Comparison of ENCODE assay signal across 11 cellular contexts in genomic region chr5:10513501-10514442, GRCh38. TPM values are rescaled to one million over a fixed set of nuclear protein-coding genes. Genes with fewer than 3 reads are reported as not detected.
DNase-seq lines count a peak whose midpoint lies in the region; ATAC-seq and TF ChIP-seq lines count a peak whose summit lies in the region.
"Had no signal": no experiment of that assay in that cellular context is flagged by ENCODE, and none has a peak within 500 bp of the region (broad histone marks: within the 10 kb centered on the region; RNA-seq: fewer than 3 reads in every experiment).

No MANE protein-coding gene starts in this region.

- DNase-seq in ACHN: peak; percentile 98
- peak; percentile 88 for DNase-seq in HS-27A (ENCODE audit: low read depth)
- DNase-seq in astrocyte of the cerebellum (ENCODE audit: low read depth): peak; percentile 97
- peak; percentile 81 for DNase-seq in iPS-NIHi11 (ENCODE audit: low spot score)
- no peak for DNase-seq in activated CD8-positive, alpha-beta T cell treated with anti-CD3 and anti-CD28 coated beads, Interleukin-2, amount 10 ng/mL, durations not matched to agents 7 days and 5 days
- DNase-seq in NCI-H1092 treated with DMSO at 0.1 percent for 48 hours (lab: John Stamatoyannopoulos, UW): no peak
- DNase-seq in activated naive CD8-positive, alpha-beta T cell treated with anti-CD3 and anti-CD28 coated beads for 36 hours: no peak
- DNase-seq: activated CD4-positive, alpha-beta T cell treated with anti-CD3 and anti-CD28 coated beads, Interleukin-2, amount 50 U/mL, for 4 hours had no signal

- in situ Hi-C loops in ACHN (cut with HindIII; ENCODE audit: low pct_ligation_motif_present, low pct_unique_long_range_greater_than_20kb, low sequenced_read_pairs) (no loop called here), astrocyte of the cerebellum (cut with HindIII; ENCODE audit: low sequenced_read_pairs) (no loop called here)

- no peak overlapping the region for H3K27ac Mint-ChIP-seq in activated CD8-positive, alpha-beta T cell treated with anti-CD3 and anti-CD28 coated beads, Interleukin-2, amount 10 ng/mL, durations not matched to agents 7 days and 5 days
- no peak overlapping the region for H3K27ac Mint-ChIP-seq in activated naive CD8-positive, alpha-beta T cell treated with anti-CD3 and anti-CD28 coated beads for 36 hours
- H3K27ac Mint-ChIP-seq: brain; stimulated activated memory B cell treated with anti-CD40 and anti-IgM and Interleukin-4, amounts not matched to agents 10 μg/mL and 1 μg/mL and 100 μg/mL, for 72 hours had no signal

- no peak overlapping the region for H3K4me3 ChIP-seq in astrocyte of the cerebellum (ENCODE audit: low read depth, low read length)

- ATAC-seq in activated CD8-positive, alpha-beta T cell treated with anti-CD3 and anti-CD28 coated beads, Interleukin-2, amount 10 ng/mL, durations not matched to agents 7 days and 5 days: no peak
- no peak for ATAC-seq in GM19023 (IDR thresholded peaks at IDR 0.05; ENCODE audit: unreplicated experiment)
- ATAC-seq: stimulated activated memory B cell treated with anti-CD40 and anti-IgM and Interleukin-4, amounts not matched to agents 10 μg/mL and 1 μg/mL and 100 μg/mL, for 72 hours had no signal

- no peaks in the 10 kb centered on the region for H3K36me3 Mint-ChIP-seq in activated CD8-positive, alpha-beta T cell treated with anti-CD3 and anti-CD28 coated beads, Interleukin-2, amount 10 ng/mL, durations not matched to agents 7 days and 5 days (ENCODE audit: low read depth)
- H3K36me3 Mint-ChIP-seq in activated naive CD8-positive, alpha-beta T cell treated with anti-CD3 and anti-CD28 coated beads for 36 hours: no peaks in the 10 kb centered on the region
- H3K36me3 Mint-ChIP-seq: brain; stimulated activated memory B cell treated with anti-CD40 and anti-IgM and Interleukin-4, amounts not matched to agents 10 μg/mL and 1 μg/mL and 100 μg/mL, for 72 hours had no signal

- H3K4me3 Mint-ChIP-seq in activated CD8-positive, alpha-beta T cell treated with anti-CD3 and anti-CD28 coated beads, Interleukin-2, amount 10 ng/mL, durations not matched to agents 7 days and 5 days: no peak overlapping the region
- no peak overlapping the region for H3K4me3 Mint-ChIP-seq in activated naive CD8-positive, alpha-beta T cell treated with anti-CD3 and anti-CD28 coated beads for 36 hours
- H3K4me3 Mint-ChIP-seq: brain; stimulated activated memory B cell treated with anti-CD40 and anti-IgM and Interleukin-4, amounts not matched to agents 10 μg/mL and 1 μg/mL and 100 μg/mL, for 72 hours had no signal

- H3K4me1 Mint-ChIP-seq in activated CD8-positive, alpha-beta T cell treated with anti-CD3 and anti-CD28 coated beads, Interleukin-2, amount 10 ng/mL, durations not matched to agents 7 days and 5 days (ENCODE audit: low read depth): no peaks in the 10 kb centered on the region
- H3K4me1 Mint-ChIP-seq in activated naive CD8-positive, alpha-beta T cell treated with anti-CD3 and anti-CD28 coated beads for 36 hours: no peaks in the 10 kb centered on the region
- H3K4me1 Mint-ChIP-seq: brain had no signal

- CTCF ChIA-PET in activated CD8-positive, alpha-beta T cell treated with anti-CD3 and anti-CD28 coated beads, Interleukin-2, amount 10 ng/mL, durations not matched to agents 7 days and 5 days (lab: Charles Lee): no interaction called here

- no peaks in the 10 kb centered on the region for H3K9me3 Mint-ChIP-seq in activated CD8-positive, alpha-beta T cell treated with anti-CD3 and anti-CD28 coated beads, Interleukin-2, amount 10 ng/mL, durations not matched to agents 7 days and 5 days (ENCODE audit: insufficient read depth)
- H3K9me3 Mint-ChIP-seq in activated naive CD8-positive, alpha-beta T cell treated with anti-CD3 and anti-CD28 coated beads for 36 hours: no peaks in the 10 kb centered on the region
- H3K9me3 Mint-ChIP-seq: stimulated activated memory B cell treated with anti-CD40 and anti-IgM and Interleukin-4, amounts not matched to agents 10 μg/mL and 1 μg/mL and 100 μg/mL, for 72 hours had no signal

- no peak for TF ChIP-seq CTCF in astrocyte of the cerebellum (IDR thresholded peaks at IDR 0.05; ENCODE audit: low read depth, low read length, missing control alignments)

- no peaks in the 10 kb centered on the region for H3K27me3 Mint-ChIP-seq in activated CD8-positive, alpha-beta T cell treated with anti-CD3 and anti-CD28 coated beads, Interleukin-2, amount 10 ng/mL, durations not matched to agents 7 days and 5 days (ENCODE audit: low read depth)
- peaks cover 9% of the 10 kb centered on the region for H3K27me3 Mint-ChIP-seq in activated naive CD8-positive, alpha-beta T cell treated with anti-CD3 and anti-CD28 coated beads for 36 hours
- H3K27me3 Mint-ChIP-seq: brain; stimulated activated memory B cell treated with anti-CD40 and anti-IgM and Interleukin-4, amounts not matched to agents 10 μg/mL and 1 μg/mL and 100 μg/mL, for 72 hours had no signal

- POLR2A ChIA-PET in activated CD8-positive, alpha-beta T cell treated with anti-CD3 and anti-CD28 coated beads, Interleukin-2, amount 10 ng/mL, durations not matched to agents 7 days and 5 days (lab: Charles Lee): no interaction called here

RNA-seq across cellular contexts. Expression of gene ANKRD33B, which starts 50.1 kb away (rescaled TPM):
- total RNA-seq in activated CD8-positive, alpha-beta T cell treated with anti-CD3 and anti-CD28 coated beads, Interleukin-2, amount 10 ng/mL, durations not matched to agents 7 days and 5 days: 1 to 10 TPM; 4.6 to 5.5 TPM
- 10 to 100 TPM in 1 of 2 experiments, 1 to 10 TPM in 1; 9.8 to 10.2 TPM for total RNA-seq in activated naive CD8-positive, alpha-beta T cell treated with anti-CD3 and anti-CD28 coated beads for 36 hours

Comparison
In these comparisons a context has a peak if more than half of its experiments do, and no peak if none do; other contexts are left out.
1. DNase-seq: peak in ACHN (single experiment), HS-27A (single experiment), astrocyte of the cerebellum (single experiment) and iPS-NIHi11 (single experiment); none in activated CD8-positive, alpha-beta T cell treated with anti-CD3 and anti-CD28 coated beads, Interleukin-2, amount 10 ng/mL, durations not matched to agents 7 days and 5 days (single experiment), NCI-H1092 treated with DMSO at 0.1 percent for 48 hours (single experiment) and activated naive CD8-positive, alpha-beta T cell treated with anti-CD3 and anti-CD28 coated beads for 36 hours (single experiment).